In the genomic region with DNA sequence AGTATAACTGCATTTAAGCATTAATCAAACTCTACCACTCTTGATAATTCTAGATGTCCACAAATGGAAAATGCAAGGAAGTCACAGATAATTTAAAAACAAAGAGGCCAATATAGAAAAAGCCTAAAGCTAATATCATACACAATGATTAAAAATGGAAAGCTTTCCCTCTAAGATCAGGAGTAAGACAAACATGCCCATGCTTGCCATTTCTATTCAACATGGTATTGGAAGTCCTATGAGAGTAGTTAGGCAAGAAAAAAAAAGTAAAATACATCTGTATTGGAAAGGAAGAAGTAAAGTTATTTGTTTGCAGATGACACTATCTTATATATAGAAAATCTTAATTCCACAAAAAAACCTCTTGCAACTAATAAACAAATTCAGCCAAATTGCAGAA, we compare ENCODE assay signal across 8 cellular contexts.
"Had no signal": no experiment of that assay in that cellular context is flagged by ENCODE, and none has a peak within 500 bp of the region (broad histone marks: within the 10 kb centered on the region; RNA-seq: fewer than 3 reads in every experiment).

No MANE protein-coding gene starts in this region.

- H3K4me3 Mint-ChIP-seq: GM23338, H9 had no signal

- H3K4me2 ChIP-seq: GM23338 had no signal

- H3K27ac Mint-ChIP-seq: GM23338, H9 had no signal

- ATAC-seq: GM23338, K562 had no signal

- H3K4me1 Mint-ChIP-seq: GM23338 had no signal

- DNase-seq: H9, HCEC 1CT, IMR-90 had no signal

- FAIRE-seq: H1, H54, HTR-8/SVneo, K562 had no signal

- H3K4me3 ChIP-seq: GM23338, K562 had no signal
